Comparison of ENCODE assay signal across 26 cellular contexts in the genomic region with DNA sequence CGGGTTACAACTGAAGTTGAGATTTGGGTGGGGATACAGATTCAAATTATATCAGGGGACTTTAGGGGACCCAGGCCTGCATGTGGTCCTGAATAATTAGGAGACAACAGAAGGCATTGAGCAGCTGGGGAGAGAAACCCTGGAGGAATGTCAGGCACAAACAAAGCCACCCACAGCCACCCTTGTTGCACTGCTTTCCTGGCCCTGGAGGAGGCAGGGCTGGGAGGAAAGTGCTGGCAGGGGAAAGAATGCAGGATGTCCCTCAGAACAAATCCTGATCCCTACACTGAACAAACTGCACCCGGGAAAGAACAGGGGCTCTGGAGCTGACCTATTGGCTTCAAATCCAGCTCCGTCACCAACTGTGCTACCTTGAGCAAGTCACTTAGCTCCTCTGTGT.
"Had no signal": no experiment of that assay in that cellular context is flagged by ENCODE, and none has a peak within 500 bp of the region (broad histone marks: within the 10 kb centered on the region; RNA-seq: fewer than 3 reads in every experiment).

No MANE protein-coding gene starts in this region.

- ATAC-seq: activated CD8-positive, alpha-beta T cell treated with anti-CD3 and anti-CD28 coated beads for 36 hours; activated naive CD8-positive, alpha-beta T cell treated with anti-CD3 and anti-CD28 coated beads, Interleukin-2, amount 50 U/mL, for 24 hours; activated T-cell treated with anti-CD3 and anti-CD28 coated beads, Interleukin-2, amount 50 U/mL, for 4 hours; activated T-helper 17 cell treated with anti-CD3 and anti-CD28 coated beads, Interleukin-2, amount 50 U/mL, for 72 hours; esophagus mucosa; heart right ventricle; left colon; naive thymus-derived CD4-positive, alpha-beta T cell; psoas muscle; stimulated activated naive B cell treated with anti-CD40 and anti-IgM and Interleukin-4, amounts not matched to agents 10 μg/mL and 1 μg/mL and 100 μg/mL, for 72 hours had no signal

- H3K4me1 ChIP-seq: heart right ventricle, parathyroid adenoma, psoas muscle, right atrium auricular region, suprapubic skin, tibial artery had no signal

- H3K9me3 ChIP-seq: suprapubic skin had no signal

- H3K4me3 ChIP-seq: heart right ventricle, psoas muscle, right atrium auricular region, suprapubic skin, tibial artery had no signal

- H3K27ac ChIP-seq: heart right ventricle, parathyroid adenoma, psoas muscle, right atrium auricular region, suprapubic skin, tibial artery, VCaP had no signal

- H3K9me3 Mint-ChIP-seq: activated naive CD4-positive, alpha-beta T cell treated with anti-CD3 and anti-CD28 coated beads, Interleukin-2, amount 50 U/mL, for 24 hours; activated naive CD8-positive, alpha-beta T cell treated with anti-CD3 and anti-CD28 coated beads, Interleukin-2, amount 50 U/mL, for 24 hours; activated T-cell treated with anti-CD3 and anti-CD28 coated beads, Interleukin-2, amount 50 U/mL, for 4 hours; activated T-helper 17 cell treated with anti-CD3 and anti-CD28 coated beads, Interleukin-2, amount 50 U/mL, for 72 hours had no signal

- H3K9ac ChIP-seq: parathyroid adenoma had no signal

- H3K4me1 Mint-ChIP-seq: activated CD4-positive, alpha-beta T cell treated with anti-CD3 and anti-CD28 coated beads, Interleukin-2, amount 10 ng/mL, durations not matched to agents 7 days and 5 days; activated naive CD4-positive, alpha-beta T cell treated with anti-CD3 and anti-CD28 coated beads, Interleukin-2, amount 50 U/mL, for 24 hours; activated T-helper 17 cell treated with anti-CD3 and anti-CD28 coated beads, Interleukin-2, amount 50 U/mL, for 72 hours; naive thymus-derived CD4-positive, alpha-beta T cell; stimulated activated naive B cell treated with anti-CD40 and anti-IgM and Interleukin-4, amounts not matched to agents 10 μg/mL and 1 μg/mL and 100 μg/mL, for 72 hours had no signal

- H3K27ac Mint-ChIP-seq: activated CD4-positive, alpha-beta T cell treated with anti-CD3 and anti-CD28 coated beads, Interleukin-2, amount 10 ng/mL, durations not matched to agents 7 days and 5 days; activated CD8-positive, alpha-beta T cell treated with anti-CD3 and anti-CD28 coated beads for 36 hours; activated naive CD4-positive, alpha-beta T cell treated with anti-CD3 and anti-CD28 coated beads, Interleukin-2, amount 50 U/mL, for 24 hours; activated naive CD8-positive, alpha-beta T cell treated with anti-CD3 and anti-CD28 coated beads, Interleukin-2, amount 50 U/mL, for 24 hours; activated T-helper 17 cell treated with anti-CD3 and anti-CD28 coated beads, Interleukin-2, amount 50 U/mL, for 72 hours; stimulated activated naive B cell treated with anti-CD40 and anti-IgM and Interleukin-4, amounts not matched to agents 10 μg/mL and 1 μg/mL and 100 μg/mL, for 72 hours had no signal

- H3K36me3 ChIP-seq: heart right ventricle, right atrium auricular region, suprapubic skin, tibial artery had no signal

- H3K27me3 Mint-ChIP-seq: activated CD4-positive, alpha-beta T cell treated with anti-CD3 and anti-CD28 coated beads, Interleukin-2, amount 10 ng/mL, durations not matched to agents 7 days and 5 days; activated CD8-positive, alpha-beta T cell treated with anti-CD3 and anti-CD28 coated beads for 36 hours; activated naive CD4-positive, alpha-beta T cell treated with anti-CD3 and anti-CD28 coated beads, Interleukin-2, amount 50 U/mL, for 24 hours; activated naive CD8-positive, alpha-beta T cell treated with anti-CD3 and anti-CD28 coated beads, Interleukin-2, amount 50 U/mL, for 24 hours; activated T-helper 17 cell treated with anti-CD3 and anti-CD28 coated beads, Interleukin-2, amount 50 U/mL, for 72 hours; naive thymus-derived CD4-positive, alpha-beta T cell; stimulated activated naive B cell treated with anti-CD40 and anti-IgM and Interleukin-4, amounts not matched to agents 10 μg/mL and 1 μg/mL and 100 μg/mL, for 72 hours had no signal

- DNase-seq: activated CD4-positive, alpha-beta T cell treated with anti-CD3 and anti-CD28 coated beads, Interleukin-2, amount 10 ng/mL, durations not matched to agents 7 days and 5 days; activated CD4-positive, CD25-positive, alpha-beta regulatory T cell treated with anti-CD3 and anti-CD28 coated beads, Interleukin-2, amount 50 U/mL, for 72 hours; activated CD8-positive, alpha-beta T cell treated with anti-CD3 and anti-CD28 coated beads for 36 hours; activated naive CD8-positive, alpha-beta T cell treated with anti-CD3 and anti-CD28 coated beads, Interleukin-2, amount 50 U/mL, for 24 hours; activated T-cell treated with anti-CD3 and anti-CD28 coated beads, Interleukin-2, amount 50 U/mL, for 4 hours; amygdala; caudate nucleus; foreskin fibroblast; heart right ventricle; kidney; left colon; midbrain; naive thymus-derived CD4-positive, alpha-beta T cell; occipital lobe; psoas muscle; stimulated activated CD4-positive, alpha-beta T cell treated with anti-CD3 and anti-CD28 coated beads, Interleukin-15, amount 100 ng/mL, for 24 hours; stimulated activated CD4-positive, alpha-beta T cell treated with anti-CD3 and anti-CD28 coated beads, Interleukin-2, amount 100 ng/mL, for 24 hours; stimulated activated naive B cell treated with anti-CD40 and anti-IgM and Interleukin-4, amounts not matched to agents 10 μg/mL and 1 μg/mL and 100 μg/mL, for 72 hours; tibial artery had no signal

- H3K4me3 Mint-ChIP-seq: activated CD4-positive, alpha-beta T cell treated with anti-CD3 and anti-CD28 coated beads, Interleukin-2, amount 10 ng/mL, durations not matched to agents 7 days and 5 days; activated CD8-positive, alpha-beta T cell treated with anti-CD3 and anti-CD28 coated beads for 36 hours; activated naive CD4-positive, alpha-beta T cell treated with anti-CD3 and anti-CD28 coated beads, Interleukin-2, amount 50 U/mL, for 24 hours; activated naive CD8-positive, alpha-beta T cell treated with anti-CD3 and anti-CD28 coated beads, Interleukin-2, amount 50 U/mL, for 24 hours; activated T-cell treated with anti-CD3 and anti-CD28 coated beads, Interleukin-2, amount 50 U/mL, for 4 hours; activated T-helper 17 cell treated with anti-CD3 and anti-CD28 coated beads, Interleukin-2, amount 50 U/mL, for 72 hours; naive thymus-derived CD4-positive, alpha-beta T cell; stimulated activated naive B cell treated with anti-CD40 and anti-IgM and Interleukin-4, amounts not matched to agents 10 μg/mL and 1 μg/mL and 100 μg/mL, for 72 hours had no signal

- H3K36me3 Mint-ChIP-seq: activated naive CD4-positive, alpha-beta T cell treated with anti-CD3 and anti-CD28 coated beads, Interleukin-2, amount 50 U/mL, for 24 hours had no signal

- H3K27me3 ChIP-seq: right atrium auricular region, suprapubic skin, tibial artery had no signal

- H3K79me2 ChIP-seq: parathyroid adenoma had no signal
